ENCODE assay signal across 12 cellular contexts in the genomic region with DNA sequence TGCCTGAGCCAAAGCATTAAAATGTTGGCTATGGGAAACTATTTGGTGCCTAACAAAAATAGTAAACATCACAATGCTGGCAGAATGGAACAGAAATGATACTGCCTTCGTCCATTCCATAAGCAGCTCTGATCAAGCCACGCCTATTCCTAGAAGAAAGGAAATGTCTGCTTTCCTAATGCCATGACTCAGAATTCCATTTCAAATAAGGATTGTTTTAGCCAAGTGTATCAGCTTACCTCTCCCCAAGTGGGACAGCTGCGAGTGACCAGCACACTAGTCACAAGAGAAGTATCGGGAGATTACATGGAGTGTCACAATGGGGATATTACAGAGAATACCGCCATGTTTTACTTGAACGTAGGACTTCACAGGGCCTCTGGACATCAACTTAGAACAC. TPM values are rescaled to one million over a fixed set of nuclear protein-coding genes. Genes with fewer than 3 reads are reported as not detected.
A peak's percentile ranks its signal among the peaks of the same experiment; 100 is the strongest.
DNase-seq lines count a peak whose midpoint lies in the region; ATAC-seq and TF ChIP-seq lines count a peak whose summit lies in the region.
"Had no signal": no experiment of that assay in that cellular context is flagged by ENCODE, and none has a peak within 500 bp of the region (broad histone marks: within the 10 kb centered on the region; RNA-seq: fewer than 3 reads in every experiment).

No MANE protein-coding gene starts in this region.

- H3K36me3 ChIP-seq in BJ (ENCODE audit: control insufficient read depth, insufficient read depth, low read length): peaks cover 2% of the 10 kb centered on the region; the same call in 1 of the 2 replicates
- H3K36me3 ChIP-seq in PC-3 (ENCODE audit: low read depth, low read length): no peaks in the 10 kb centered on the region

- H3K4me2 ChIP-seq in PC-3 (ENCODE audit: low read length): peak overlapping the region; percentile 18

- BruUV-seq in PC-3 (replicated peaks; lab: Mats Ljungman, UMichigan): no TSS peak

- H3K4me3 ChIP-seq in BJ (ENCODE audit: low read depth, low read length): no peak overlapping the region
- H3K4me3 ChIP-seq in PC-3 (ENCODE audit: low read length): no peak overlapping the region
- H3K4me3 ChIP-seq: skin epidermis had no signal

- H3K4me3 Mint-ChIP-seq in nephron: no peak overlapping the region
- no peak overlapping the region for H3K4me3 Mint-ChIP-seq in activated naive CD8-positive, alpha-beta T cell treated with anti-CD3 and anti-CD28 coated beads for 36 hours
- H3K4me3 Mint-ChIP-seq: mesothelial cell of epicardium; T-helper 1 cell treated with Interleukin-12 subunit alpha and Interleukin-12 subunit beta and Interleukin-4 antibody, amounts not matched to agents 30 μg/mL and 1 μg/mL, for 36 hours had no signal

- H3K36me3 Mint-ChIP-seq in nephron (ENCODE audit: low read depth): peaks cover 24% of the 10 kb centered on the region
- H3K36me3 Mint-ChIP-seq in activated naive CD8-positive, alpha-beta T cell treated with anti-CD3 and anti-CD28 coated beads for 36 hours: no peaks in the 10 kb centered on the region

- no peaks in the 10 kb centered on the region for H3K9me3 ChIP-seq in PC-3 (ENCODE audit: low read length)

- H3K79me2 ChIP-seq in PC-3 (ENCODE audit: low read length): no peaks in the 10 kb centered on the region

- no peaks in the 10 kb centered on the region for H3K9me2 ChIP-seq in PC-3 (replicated peaks; ENCODE audit: low read length)

- POLR2A ChIA-PET in BJ (lab: Charles Lee) (interaction anchor here (0.6 kb wide), 1 partner anchor 448 kb away, joined by 3 read pairs; no protein-coding TSS in a partner anchor), PC-3 (lab: Charles Lee; ENCODE audit: unreplicated experiment) (interaction anchor here (0.6 kb wide), 1 partner anchor 51 kb away, joined by 4 read pairs; no protein-coding TSS in a partner anchor)

- DNase-seq in BJ (ENCODE audit: low read depth) (peak; percentile 61), PC-3 (peak; percentile 92), dermis blood vessel endothelial cell (peak; percentile 93), NOMO-1 treated with DMSO at 0.1 percent for 48 hours (lab: John Stamatoyannopoulos, UW; ENCODE audit: unreplicated experiment) (no peak), SKM-1 treated with dmso at 0.1 percent for 144 hours (lab: John Stamatoyannopoulos, UW; ENCODE audit: unreplicated experiment) (no peak)
- DNase-seq in activated naive CD8-positive, alpha-beta T cell treated with anti-CD3 and anti-CD28 coated beads for 36 hours: no peak
- DNase-seq: NCI-H510A treated with DMSO at 0.1 percent for 48 hours had no signal

- peak overlapping the region; percentile 13 for H2AFZ ChIP-seq in PC-3 (ENCODE audit: low read length)

- H3K27ac Mint-ChIP-seq in nephron: peak overlapping the region; percentile 12 to 49 (median 48)
- no peak overlapping the region for H3K27ac Mint-ChIP-seq in activated naive CD8-positive, alpha-beta T cell treated with anti-CD3 and anti-CD28 coated beads for 36 hours
- H3K27ac Mint-ChIP-seq: mesothelial cell of epicardium; T-helper 1 cell treated with Interleukin-12 subunit alpha and Interleukin-12 subunit beta and Interleukin-4 antibody, amounts not matched to agents 30 μg/mL and 1 μg/mL, for 36 hours had no signal

- H3F3A ChIP-seq in PC-3 (ENCODE audit: low read length, unreplicated experiment): no peaks in the 10 kb centered on the region

- no peak for TF ChIP-seq CTCF in BJ (IDR thresholded peaks at IDR 0.05; ENCODE audit: insufficient read depth, low read depth, low read length)
- no peak for TF ChIP-seq CTCF in PC-3 (conservative IDR thresholded peaks at IDR 0.05; ENCODE audit: low read depth, low read length)
- TF ChIP-seq CTCF in nephron (IDR thresholded peaks at IDR 0.05; ENCODE audit: unreplicated experiment in 3 of 3): no peak

- H3K27ac ChIP-seq in PC-3 (ENCODE audit: low read length): no peak overlapping the region

- peaks cover 33% of the 10 kb centered on the region for H3K4me1 Mint-ChIP-seq in nephron
- no peaks in the 10 kb centered on the region for H3K4me1 Mint-ChIP-seq in activated naive CD8-positive, alpha-beta T cell treated with anti-CD3 and anti-CD28 coated beads for 36 hours

- H3K27me3 ChIP-seq in BJ (ENCODE audit: control insufficient read depth, insufficient read depth, low read length) (no peaks in the 10 kb centered on the region), PC-3 (ENCODE audit: low read length) (no peaks in the 10 kb centered on the region)

- intact Hi-C loops in PC-3 (cut with micrococcal nuclease): no loop called here

- peaks cover 25% of the 10 kb centered on the region for H3K4me1 ChIP-seq in PC-3 (ENCODE audit: insufficient read depth, low read length)

- H3K9ac ChIP-seq in PC-3 (ENCODE audit: low read length): no peak overlapping the region

- no peaks in the 10 kb centered on the region for H4K20me1 ChIP-seq in PC-3 (ENCODE audit: low read length)

- CTCF ChIA-PET in BJ (lab: Yijun Ruan, JAX) (interaction anchor here (0.8 to 1.1 kb wide), 2 partner anchors 35 to 166 kb away, joined by 3 to 4 read pairs; no protein-coding TSS in a partner anchor), PC-3 (lab: Charles Lee) (no interaction called here)

- H3K27me3 Mint-ChIP-seq in nephron (ENCODE audit: low read depth): peaks cover 4% of the 10 kb centered on the region
- peaks cover 10% of the 10 kb centered on the region for H3K27me3 Mint-ChIP-seq in activated naive CD8-positive, alpha-beta T cell treated with anti-CD3 and anti-CD28 coated beads for 36 hours

- ATAC-seq in PC-3: peak; percentile 83
- no peak for ATAC-seq in GM21723 (IDR thresholded peaks at IDR 0.05; ENCODE audit: unreplicated experiment)

- H3K9me3 Mint-ChIP-seq in nephron: peaks cover 18% of the 10 kb centered on the region
- H3K9me3 Mint-ChIP-seq in activated naive CD8-positive, alpha-beta T cell treated with anti-CD3 and anti-CD28 coated beads for 36 hours: no peaks in the 10 kb centered on the region
- H3K9me3 Mint-ChIP-seq: T-helper 1 cell treated with Interleukin-12 subunit alpha and Interleukin-12 subunit beta and Interleukin-4 antibody, amounts not matched to agents 30 μg/mL and 1 μg/mL, for 36 hours had no signal

RNA-seq across cellular contexts. Expression of gene GLT8D2, which starts 38.7 kb away (rescaled TPM):
- 67.6 and 90.2 TPM in 2 replicates for polyA plus RNA-seq in BJ (2011; rRNA removed)
- 13.1 and 21.7 TPM in 2 replicates for polyA minus RNA-seq in BJ (2011; rRNA and poly(A)+ RNA removed)
- total RNA-seq in PC-3 (2014; rRNA removed) (1.6 TPM in 2 replicates), dermis blood vessel endothelial cell (3.4 and 4.1 TPM in 2 replicates)
- total RNA-seq in activated naive CD8-positive, alpha-beta T cell treated with anti-CD3 and anti-CD28 coated beads for 36 hours: under 1 TPM in 1 of 2 experiments, not detected in 1; 0.43 TPM

RNA-seq across cellular contexts. Expression of gene TDG, which starts 45.6 kb away (rescaled TPM):
- polyA plus RNA-seq in BJ (2011; rRNA removed): 10.4 and 20.2 TPM in 2 replicates
- 5.8 and 6.0 TPM in 2 replicates for polyA minus RNA-seq in BJ (2011; rRNA and poly(A)+ RNA removed)
- 35.0 and 45.6 TPM in 2 replicates for total RNA-seq in PC-3 (2014; rRNA removed)
- total RNA-seq in dermis blood vessel endothelial cell: 30.5 and 30.8 TPM in 2 replicates
- total RNA-seq in activated naive CD8-positive, alpha-beta T cell treated with anti-CD3 and anti-CD28 coated beads for 36 hours: 10 to 100 TPM; 58.3 to 59.3 TPM

RNA-seq across cellular contexts. Expression of gene HCFC2, which starts 53.1 kb away (rescaled TPM):
- 10.4 and 19.7 TPM in 2 replicates for polyA plus RNA-seq in BJ (2011; rRNA removed)
- polyA minus RNA-seq in BJ (2011; rRNA and poly(A)+ RNA removed): 9.5 and 10.4 TPM in 2 replicates
- total RNA-seq in PC-3 (2014; rRNA removed) (7.8 and 10.7 TPM in 2 replicates), dermis blood vessel endothelial cell (26.9 and 28.6 TPM in 2 replicates)
- 1 to 10 TPM; 7.6 to 8.0 TPM for total RNA-seq in activated naive CD8-positive, alpha-beta T cell treated with anti-CD3 and anti-CD28 coated beads for 36 hours

Comparison
In these comparisons a context has a peak if more than half of its experiments do, and no peak if none do; other contexts are left out.
1. DNase-seq: peak in BJ (single experiment), PC-3 (single experiment) and dermis blood vessel endothelial cell (single experiment); none in activated naive CD8-positive, alpha-beta T cell treated with anti-CD3 and anti-CD28 coated beads for 36 hours (single experiment), NOMO-1 treated with DMSO at 0.1 percent for 48 hours (single experiment) and SKM-1 treated with dmso at 0.1 percent for 144 hours (single experiment).